10 cellular contexts compared by ENCODE assay signal in genomic region chr7:123820864-123821263, GRCh38. TPM values are rescaled to one million over a fixed set of nuclear protein-coding genes. Genes with fewer than 3 reads are reported as not detected.
"Had no signal": no experiment of that assay in that cellular context is flagged by ENCODE, and none has a peak within 500 bp of the region (broad histone marks: within the 10 kb centered on the region; RNA-seq: fewer than 3 reads in every experiment).

No MANE protein-coding gene starts in this region.

- ATAC-seq: GM23338, HCT116 had no signal

- H3K4me3 Mint-ChIP-seq: GM23338, H9, HFFc6 had no signal

- H3K4me2 ChIP-seq: GM23338 had no signal

- H3K9ac ChIP-seq: GM23248 had no signal

- H3K27ac Mint-ChIP-seq: GM23338, H9, HFFc6 had no signal

- DNase-seq: GM23248, GOT3, H7, H9, HCEC 1CT, HFFc6 had no signal

- H2AFZ ChIP-seq: GM23248, GM23338 had no signal

- H3K27ac ChIP-seq: GM23248 had no signal

- H3K4me1 ChIP-seq: HAP-1 had no signal

- H3K9me3 Mint-ChIP-seq: GM23338, H9, HFFc6 had no signal

- H3K36me3 ChIP-seq: HAP-1 had no signal

- H3K4me3 ChIP-seq: GM23248, GM23338, HAP-1 had no signal

- H3K9me3 ChIP-seq: HAP-1 had no signal

RNA-seq across cellular contexts. Expression of gene HYAL4, which starts 24.1 kb away (rescaled TPM):
- total RNA-seq: GM23248, GM23338, H1, H7, H9, HFFc6 had no signal
- polyA plus RNA-seq: GM23248, GM23338, H1 had no signal
